ENCODE assay signal across 12 cellular contexts in genomic region chr21:42461185-42461520, GRCh38. TPM values are rescaled to one million over a fixed set of nuclear protein-coding genes. Genes with fewer than 3 reads are reported as not detected.
DNase-seq lines count a peak whose midpoint lies in the region; ATAC-seq, FAIRE-seq and TF ChIP-seq lines count a peak whose summit lies in the region.
"Had no signal": no experiment of that assay in that cellular context is flagged by ENCODE, and none has a peak within 500 bp of the region (broad histone marks: within the 10 kb centered on the region; RNA-seq: fewer than 3 reads in every experiment).

No MANE protein-coding gene starts in this region.

- H3K4me2 ChIP-seq in HepG2 (ENCODE audit: low read depth, low read length): no peak overlapping the region

- no peak for ATAC-seq in HepG2

- H3K9me3 Mint-ChIP-seq in activated CD4-positive, alpha-beta T cell treated with anti-CD3 and anti-CD28 coated beads, Interleukin-2, amount 10 ng/mL, durations not matched to agents 24 days and 14 days: peaks cover 13% of the 10 kb centered on the region
- H3K9me3 Mint-ChIP-seq in activated naive CD8-positive, alpha-beta T cell (ENCODE audit: low read depth): no peaks in the 10 kb centered on the region
- H3K9me3 Mint-ChIP-seq: type B pancreatic cell had no signal

- in situ Hi-C loops in HepG2 (cut with HindIII; ENCODE audit: extremely low pct_ligation_motif_present, low pct_unique_long_range_greater_than_20kb): no loop called here

- intact Hi-C loops in activated CD4-positive, alpha-beta T cell treated with anti-CD3 and anti-CD28 coated beads, Interleukin-2, amount 10 ng/mL, durations not matched to agents 24 days and 14 days (cut with micrococcal nuclease): loop anchor here (5.0 to 10.0 kb wide), 2 partner anchors 66 to 374 kb away; no protein-coding TSS in a partner anchor
- intact Hi-C loops in HepG2 (cut with micrococcal nuclease; ENCODE audit: unreplicated experiment): no loop called here

- H3K27me3 ChIP-seq in small intestine (ENCODE audit: control insufficient read depth in 2 of 2, insufficient read depth in 2 of 2, low read length in 2 of 2) (no peaks in the 10 kb centered on the region), HepG2 (ENCODE audit: control insufficient read depth in 1 of 2, insufficient read depth in 2 of 2, low read length in 2 of 2) (peaks cover 0 to 1% of the 10 kb centered on the region in 2 experiments; a peak in 1 of 5 replicates)
- H3K27me3 ChIP-seq: sigmoid colon had no signal

- no peak overlapping the region for H2AFZ ChIP-seq in HepG2 (ENCODE audit: low read length)

- H3K27ac ChIP-seq in small intestine (ENCODE audit: low read depth in 1 of 2, low read length in 1 of 2) (peak overlapping the region; percentile 94 to 95), HepG2 (ENCODE audit: extremely low read length, insufficient read depth, low read length) (no peak overlapping the region)
- H3K27ac ChIP-seq: esophagus muscularis mucosa, sigmoid colon had no signal

- H3K4me3 Mint-ChIP-seq in activated CD4-positive, alpha-beta T cell treated with anti-CD3 and anti-CD28 coated beads, Interleukin-2, amount 10 ng/mL, durations not matched to agents 24 days and 14 days: no peak overlapping the region
- peak overlapping the region; percentile 61 for H3K4me3 Mint-ChIP-seq in activated naive CD8-positive, alpha-beta T cell
- H3K4me3 Mint-ChIP-seq: type B pancreatic cell had no signal

- H3K9ac ChIP-seq in HepG2 (ENCODE audit: insufficient read depth, low read depth, low read length): no peak overlapping the region

- H3K9me3 ChIP-seq in small intestine (ENCODE audit: control insufficient read depth, low read depth) (no peaks in the 10 kb centered on the region), HepG2 (ENCODE audit: low read length) (no peaks in the 10 kb centered on the region)
- H3K9me3 ChIP-seq: esophagus muscularis mucosa, sigmoid colon had no signal

- no peaks in the 10 kb centered on the region for H3K36me3 ChIP-seq in small intestine (ENCODE audit: control insufficient read depth in 2 of 2, insufficient read depth in 2 of 2, low read length in 2 of 2)
- H3K36me3 ChIP-seq in HepG2 (replicated peaks in 1 of 2; ENCODE audit: control insufficient read depth in 1 of 2, insufficient read depth in 2 of 2, low read length in 2 of 2): no peaks in the 10 kb centered on the region
- H3K36me3 ChIP-seq: esophagus muscularis mucosa, sigmoid colon had no signal

- WGBS in small intestine, 3 donors: 39 to 64% (median 53%) methylated on average over 5 of the region's 5 CpGs
- 30% methylated on average over 5 of the region's 5 CpGs for WGBS in HepG2 (ENCODE audit: low lambda C conversion rate)

- no peaks in the 10 kb centered on the region for H3K27me3 Mint-ChIP-seq in activated CD4-positive, alpha-beta T cell treated with anti-CD3 and anti-CD28 coated beads, Interleukin-2, amount 10 ng/mL, durations not matched to agents 24 days and 14 days
- no peaks in the 10 kb centered on the region for H3K27me3 Mint-ChIP-seq in activated naive CD8-positive, alpha-beta T cell

- TF ChIP-seq POLR2A in HepG2 (IDR thresholded peaks at IDR 0.05; ENCODE audit: insufficient read depth in 1 of 2, low read depth in 2 of 2, low read length in 2 of 2): no peak

- peaks cover 64% of the 10 kb centered on the region for H3K4me1 Mint-ChIP-seq in activated CD4-positive, alpha-beta T cell treated with anti-CD3 and anti-CD28 coated beads, Interleukin-2, amount 10 ng/mL, durations not matched to agents 24 days and 14 days
- H3K4me1 Mint-ChIP-seq in activated naive CD8-positive, alpha-beta T cell (ENCODE audit: low read depth): peaks cover 70% of the 10 kb centered on the region

- peak overlapping the region; percentile 0 for H3K27ac Mint-ChIP-seq in activated CD4-positive, alpha-beta T cell treated with anti-CD3 and anti-CD28 coated beads, Interleukin-2, amount 10 ng/mL, durations not matched to agents 24 days and 14 days
- peak overlapping the region; percentile 74 for H3K27ac Mint-ChIP-seq in activated naive CD8-positive, alpha-beta T cell
- H3K27ac Mint-ChIP-seq: type B pancreatic cell had no signal

- TF ChIP-seq EP300 in HepG2 (IDR thresholded peaks at IDR 0.05; ENCODE audit: low read depth in 2 of 2, low read length in 2 of 2) (no peak), HepG2 (CRISPR knock-in tag; IDR thresholded peaks at IDR 0.05; ENCODE audit: borderline replicate concordance) (no peak)

- H4K20me1 ChIP-seq in HepG2 (ENCODE audit: insufficient read depth, low read length): no peaks in the 10 kb centered on the region

- no peaks in the 10 kb centered on the region for H3K79me2 ChIP-seq in HepG2 (ENCODE audit: insufficient read depth, low read length)

- peaks cover 3% of the 10 kb centered on the region for H3K36me3 Mint-ChIP-seq in activated CD4-positive, alpha-beta T cell treated with anti-CD3 and anti-CD28 coated beads, Interleukin-2, amount 10 ng/mL, durations not matched to agents 24 days and 14 days (ENCODE audit: low read depth)
- no peaks in the 10 kb centered on the region for H3K36me3 Mint-ChIP-seq in activated naive CD8-positive, alpha-beta T cell
- H3K36me3 Mint-ChIP-seq: type B pancreatic cell had no signal

- no peak for DNase-seq in activated CD4-positive, alpha-beta T cell treated with anti-CD3 and anti-CD28 coated beads, Interleukin-2, amount 10 ng/mL, durations not matched to agents 24 days and 14 days
- no peak for DNase-seq in activated CD4-positive, alpha-beta T cell treated with anti-CD3 and anti-CD28 coated beads, Interleukin-2, amount 50 U/mL, for 4 hours
- peak; percentile 89 for DNase-seq in Jurkat, Clone E6-1 (ENCODE audit: low read depth, low spot score)
- DNase-seq in small intestine (peak; percentile 70), HUDEP-2 (lab: John Stamatoyannopoulos, UW; ENCODE audit: unreplicated experiment in 76 of 76) (no peak), HepG2 (ENCODE audit: low spot score) (no peak), mucosa of gallbladder (ENCODE audit: low spot score) (no peak)
- DNase-seq: GDM1, sigmoid colon had no signal

- peak overlapping the region; percentile 51 for H3K4me3 ChIP-seq in Jurkat, Clone E6-1 (ENCODE audit: low read length)
- H3K4me3 ChIP-seq in small intestine (ENCODE audit: low read depth in 1 of 2, low read length in 2 of 2): no peak overlapping the region
- H3K4me3 ChIP-seq in HepG2 (replicated peaks in 1 of 3; ENCODE audit: insufficient read depth in 1 of 3, low read depth in 2 of 3, low read length in 3 of 3): no peak overlapping the region
- H3K4me3 ChIP-seq: esophagus muscularis mucosa, sigmoid colon had no signal

- CTCF ChIA-PET in HepG2 (lab: Yijun Ruan, JAX; ENCODE audit: low intra/inter-chr PET ratio, low total read pairs): no interaction called here

- H3K4me1 ChIP-seq in small intestine (ENCODE audit: control insufficient read depth in 2 of 2, insufficient read depth in 1 of 2, low read depth in 1 of 2, low read length in 1 of 2) (peaks cover 15 to 25% of the 10 kb centered on the region in 2 donors), HepG2 (ENCODE audit: insufficient read depth, low read length) (peaks cover 7% of the 10 kb centered on the region)
- H3K4me1 ChIP-seq: esophagus muscularis mucosa, sigmoid colon had no signal

- FAIRE-seq in small intestine (lab: Jason Lieb, UNC) (no peak), HepG2 (lab: Jason Lieb, UNC) (no peak)

- BruUV-seq in HepG2 (replicated peaks; lab: Mats Ljungman, UMichigan): no TSS peak

- no peak for TF ChIP-seq RAD21 in HepG2 (CRISPR knock-in tag; IDR thresholded peaks at IDR 0.05)

- POLR2A ChIA-PET in HepG2 (lab: Yijun Ruan, JAX): no interaction called here

- TF ChIP-seq CTCF in HepG2 (CRISPR knock-in tag; IDR thresholded peaks at IDR 0.05): no peak

RNA-seq across cellular contexts. Expression of gene RSPH1, which starts 34.9 kb away (rescaled TPM):
- not detected in 2 replicates for total RNA-seq in activated CD4-positive, alpha-beta T cell treated with anti-CD3 and anti-CD28 coated beads, Interleukin-2, amount 10 ng/mL, durations not matched to agents 24 days and 14 days
- not detected for polyA plus RNA-seq in Jurkat, Clone E6-1 (2012; ENCODE audit: insufficient read depth, insufficient read length)
- 10 to 100 TPM in 2 of 3 donors, 1 to 10 TPM in 1; 3.8 to 14.1 (median 11.2) TPM for polyA plus RNA-seq in small intestine
- not detected in 2 replicates for total RNA-seq in HepG2 (2016; rRNA removed; fragmentation: Illumina TruSeq; extraction: Trizol)
- not detected in 2 replicates for total RNA-seq in HepG2 (2016; cell fraction: cytosol; rRNA removed; fragmentation: Illumina TruSeq; extraction: Trizol; ENCODE audit: low read depth)
- total RNA-seq in HepG2 (2016; cell fraction: insoluble cytoplasmic fraction; rRNA removed; fragmentation: Illumina TruSeq; extraction: Trizol): not detected in 2 replicates
- total RNA-seq in HepG2 (2016; cell fraction: membrane; rRNA removed; fragmentation: Illumina TruSeq; extraction: Trizol): not detected in 2 replicates
- total RNA-seq in HepG2 (2016; cell fraction: nucleus; rRNA removed; fragmentation: Illumina TruSeq; extraction: Trizol): not detected in 2 replicates
- polyA plus RNA-seq in HepG2 (2011; rRNA removed): not detected in 2 replicates
- polyA plus RNA-seq in HepG2 (2011; cell fraction: cytosol; rRNA removed): not detected in 2 replicates
- not detected in 2 replicates for polyA plus RNA-seq in HepG2 (2011; cell fraction: nucleus; rRNA removed)
- polyA plus RNA-seq in HepG2 (2012): not detected in 2 replicates
- polyA plus RNA-seq in HepG2 (2016; cell fraction: cytosol; fragmentation: Illumina TruSeq; extraction: Trizol; ENCODE audit: low read depth): not detected in 2 replicates
- not detected in 2 replicates for polyA plus RNA-seq in HepG2 (2016; cell fraction: insoluble cytoplasmic fraction; fragmentation: Illumina TruSeq; extraction: Trizol; ENCODE audit: low read depth)
- not detected in 2 replicates for polyA plus RNA-seq in HepG2 (2016; cell fraction: membrane; fragmentation: Illumina TruSeq; extraction: Trizol; ENCODE audit: low read depth)
- not detected in 2 replicates for polyA plus RNA-seq in HepG2 (2016; cell fraction: nucleus; fragmentation: Illumina TruSeq; extraction: Trizol; ENCODE audit: insufficient read depth, low read depth)
- polyA minus RNA-seq in HepG2 (2011; rRNA and poly(A)+ RNA removed; ENCODE audit: low replicate concordance): not detected in 2 replicates
- not detected in 2 replicates for polyA minus RNA-seq in HepG2 (2011; cell fraction: cytosol; rRNA and poly(A)+ RNA removed)
- polyA minus RNA-seq in HepG2 (2011; cell fraction: nucleus; rRNA and poly(A)+ RNA removed): not detected in 2 replicates
- total RNA-seq in mucosa of gallbladder: 5.6 TPM

RNA-seq across cellular contexts. Expression of gene SLC37A1, which starts 52.5 kb away (rescaled TPM):
- 19.5 and 23.0 TPM in 2 replicates for total RNA-seq in activated CD4-positive, alpha-beta T cell treated with anti-CD3 and anti-CD28 coated beads, Interleukin-2, amount 10 ng/mL, durations not matched to agents 24 days and 14 days
- polyA plus RNA-seq in Jurkat, Clone E6-1 (2012; ENCODE audit: insufficient read depth, insufficient read length): 13.1 TPM
- polyA plus RNA-seq in small intestine: 10 to 100 TPM; 33.2 to 80.7 (median 42.0) TPM
- 0.17 and 0.40 TPM in 2 replicates for total RNA-seq in HepG2 (2016; rRNA removed; fragmentation: Illumina TruSeq; extraction: Trizol)
- 0.18 TPM in 1 of 2 replicates, not detected in the other for total RNA-seq in HepG2 (2016; cell fraction: cytosol; rRNA removed; fragmentation: Illumina TruSeq; extraction: Trizol; ENCODE audit: low read depth)
- total RNA-seq in HepG2 (2016; cell fraction: insoluble cytoplasmic fraction; rRNA removed; fragmentation: Illumina TruSeq; extraction: Trizol): 0.10 and 0.28 TPM in 2 replicates
- 0.31 and 0.48 TPM in 2 replicates for total RNA-seq in HepG2 (2016; cell fraction: membrane; rRNA removed; fragmentation: Illumina TruSeq; extraction: Trizol)
- 0.31 and 0.34 TPM in 2 replicates for total RNA-seq in HepG2 (2016; cell fraction: nucleus; rRNA removed; fragmentation: Illumina TruSeq; extraction: Trizol)
- polyA plus RNA-seq in HepG2 (2011; rRNA removed): 0.14 and 0.22 TPM in 2 replicates
- polyA plus RNA-seq in HepG2 (2011; cell fraction: cytosol; rRNA removed): 0.12 and 0.14 TPM in 2 replicates
- 0.19 and 0.29 TPM in 2 replicates for polyA plus RNA-seq in HepG2 (2011; cell fraction: nucleus; rRNA removed)
- 0.13 and 0.28 TPM in 2 replicates for polyA plus RNA-seq in HepG2 (2012)
- 0.18 and 0.58 TPM in 2 replicates for polyA plus RNA-seq in HepG2 (2016; cell fraction: cytosol; fragmentation: Illumina TruSeq; extraction: Trizol; ENCODE audit: low read depth)
- 0.12 and 0.25 TPM in 2 replicates for polyA plus RNA-seq in HepG2 (2016; cell fraction: insoluble cytoplasmic fraction; fragmentation: Illumina TruSeq; extraction: Trizol; ENCODE audit: low read depth)
- 0.35 and 0.40 TPM in 2 replicates for polyA plus RNA-seq in HepG2 (2016; cell fraction: membrane; fragmentation: Illumina TruSeq; extraction: Trizol; ENCODE audit: low read depth)
- polyA plus RNA-seq in HepG2 (2016; cell fraction: nucleus; fragmentation: Illumina TruSeq; extraction: Trizol; ENCODE audit: insufficient read depth, low read depth): 0.37 and 0.70 TPM in 2 replicates
- polyA minus RNA-seq in HepG2 (2011; rRNA and poly(A)+ RNA removed; ENCODE audit: low replicate concordance): 0.80 and 7.9 TPM in 2 replicates
- 0.49 TPM in 1 of 2 replicates, not detected in the other for polyA minus RNA-seq in HepG2 (2011; cell fraction: cytosol; rRNA and poly(A)+ RNA removed)
- 0.12 and 0.39 TPM in 2 replicates for polyA minus RNA-seq in HepG2 (2011; cell fraction: nucleus; rRNA and poly(A)+ RNA removed)
- 56.2 TPM for total RNA-seq in mucosa of gallbladder

RNA-seq across cellular contexts. Expression of gene UBASH3A, which starts 57.5 kb away (rescaled TPM):
- total RNA-seq in activated CD4-positive, alpha-beta T cell treated with anti-CD3 and anti-CD28 coated beads, Interleukin-2, amount 10 ng/mL, durations not matched to agents 24 days and 14 days: 61.4 and 65.7 TPM in 2 replicates
- polyA plus RNA-seq in Jurkat, Clone E6-1 (2012; ENCODE audit: insufficient read depth, insufficient read length): 27.5 TPM
- polyA plus RNA-seq in small intestine: 1 to 10 TPM in 1 of 3 donors, under 1 TPM in 2; 0.42 to 2.4 (median 0.67) TPM
- total RNA-seq in HepG2 (2016; rRNA removed; fragmentation: Illumina TruSeq; extraction: Trizol): not detected in 2 replicates
- total RNA-seq in HepG2 (2016; cell fraction: cytosol; rRNA removed; fragmentation: Illumina TruSeq; extraction: Trizol; ENCODE audit: low read depth): not detected in 2 replicates
- not detected in 2 replicates for total RNA-seq in HepG2 (2016; cell fraction: insoluble cytoplasmic fraction; rRNA removed; fragmentation: Illumina TruSeq; extraction: Trizol)
- not detected in 2 replicates for total RNA-seq in HepG2 (2016; cell fraction: membrane; rRNA removed; fragmentation: Illumina TruSeq; extraction: Trizol)
- total RNA-seq in HepG2 (2016; cell fraction: nucleus; rRNA removed; fragmentation: Illumina TruSeq; extraction: Trizol): not detected in 2 replicates
- polyA plus RNA-seq in HepG2 (2011; rRNA removed): 0.03 TPM in 1 of 2 replicates, not detected in the other
- not detected in 2 replicates for polyA plus RNA-seq in HepG2 (2011; cell fraction: cytosol; rRNA removed)
- polyA plus RNA-seq in HepG2 (2011; cell fraction: nucleus; rRNA removed): 0.14 TPM in 1 of 2 replicates, not detected in the other
- polyA plus RNA-seq in HepG2 (2012): not detected in 2 replicates
- not detected in 2 replicates for polyA plus RNA-seq in HepG2 (2016; cell fraction: cytosol; fragmentation: Illumina TruSeq; extraction: Trizol; ENCODE audit: low read depth)
- not detected in 2 replicates for polyA plus RNA-seq in HepG2 (2016; cell fraction: insoluble cytoplasmic fraction; fragmentation: Illumina TruSeq; extraction: Trizol; ENCODE audit: low read depth)
- not detected in 2 replicates for polyA plus RNA-seq in HepG2 (2016; cell fraction: membrane; fragmentation: Illumina TruSeq; extraction: Trizol; ENCODE audit: low read depth)
- not detected in 2 replicates for polyA plus RNA-seq in HepG2 (2016; cell fraction: nucleus; fragmentation: Illumina TruSeq; extraction: Trizol; ENCODE audit: insufficient read depth, low read depth)
- polyA minus RNA-seq in HepG2 (2011; rRNA and poly(A)+ RNA removed; ENCODE audit: low replicate concordance): 0.05 and 0.24 TPM in 2 replicates
- polyA minus RNA-seq in HepG2 (2011; cell fraction: cytosol; rRNA and poly(A)+ RNA removed): not detected in 2 replicates
- not detected in 2 replicates for polyA minus RNA-seq in HepG2 (2011; cell fraction: nucleus; rRNA and poly(A)+ RNA removed)
- total RNA-seq in mucosa of gallbladder: 2.0 TPM
- total RNA-seq: sigmoid colon had no signal

Comparison
In these comparisons a context has a peak if more than half of its experiments do, and no peak if none do; other contexts are left out.
1. DNase-seq: peak in Jurkat, Clone E6-1 (single experiment) and small intestine (single experiment); none in activated CD4-positive, alpha-beta T cell treated with anti-CD3 and anti-CD28 coated beads, Interleukin-2, amount 10 ng/mL, durations not matched to agents 24 days and 14 days (single experiment), activated CD4-positive, alpha-beta T cell treated with anti-CD3 and anti-CD28 coated beads, Interleukin-2, amount 50 U/mL, for 4 hours (0 of 2), HUDEP-2 (0 of 76), HepG2 (single experiment) and mucosa of gallbladder (single experiment).
2. RNA of gene SLC37A1, which starts 52.5 kb away (total RNA-seq): 56.2 TPM in mucosa of gallbladder (single experiment) and 19.5 to 23.0 TPM in activated CD4-positive, alpha-beta T cell treated with anti-CD3 and anti-CD28 coated beads, Interleukin-2, amount 10 ng/mL, durations not matched to agents 24 days and 14 days; 0.10 to 0.48 TPM in HepG2; every median in the first group is over 10 times any median in the second.
3. RNA of gene UBASH3A, which starts 57.5 kb away (total RNA-seq): 61.4 to 65.7 TPM in activated CD4-positive, alpha-beta T cell treated with anti-CD3 and anti-CD28 coated beads, Interleukin-2, amount 10 ng/mL, durations not matched to agents 24 days and 14 days; 2.0 TPM in mucosa of gallbladder (single experiment) and not detected in HepG2; every median in the first group is over 10 times any median in the second.